16 cellular contexts compared by ENCODE assay signal in genomic region chr22:31269892-31270574, GRCh38. TPM values are rescaled to one million over a fixed set of nuclear protein-coding genes. Genes with fewer than 3 reads are reported as not detected.
DNase-seq lines count a peak whose midpoint lies in the region; ATAC-seq, FAIRE-seq and TF ChIP-seq lines count a peak whose summit lies in the region.
"Had no signal": no experiment of that assay in that cellular context is flagged by ENCODE, and none has a peak within 500 bp of the region (broad histone marks: within the 10 kb centered on the region; RNA-seq: fewer than 3 reads in every experiment).

No MANE protein-coding gene starts in this region.

- H3K27me3 Mint-ChIP-seq in astrocyte (ENCODE audit: low read depth, unreplicated experiment), result no peaks in the 10 kb centered on the region
- no peaks in the 10 kb centered on the region for H3K27me3 Mint-ChIP-seq in naive B cell

- no peaks in the 10 kb centered on the region for H3K9me3 ChIP-seq in astrocyte (ENCODE audit: insufficient read depth, low read depth, low read length)

- no peak for FAIRE-seq in astrocyte (lab: Jason Lieb, UNC)
- FAIRE-seq: K562 had no signal

- no peak overlapping the region for H3K4me2 ChIP-seq in astrocyte (ENCODE audit: low read length)

- TF ChIP-seq CTCF in C4-2B (conservative IDR thresholded peaks at IDR 0.05) (no peak), astrocyte (IDR thresholded peaks at IDR 0.05; ENCODE audit: insufficient read depth, low read depth, low read length) (no peak)

- H3K79me2 ChIP-seq in astrocyte (ENCODE audit: insufficient read depth, low read length), result no peaks in the 10 kb centered on the region

- H4K20me1 ChIP-seq in astrocyte (ENCODE audit: insufficient read depth, low read length), result peaks cover 23% of the 10 kb centered on the region

- ATAC-seq in naive B cell (ENCODE audit: low read depth in 2 of 2), result no peak
- ATAC-seq in HG02759 (IDR thresholded peaks at IDR 0.05; ENCODE audit: unreplicated experiment), result no peak
- ATAC-seq: K562 had no signal

- H3K4me3 ChIP-seq in H7 (ENCODE audit: insufficient read depth, low read depth, low read length), result no peak overlapping the region
- no peak overlapping the region for H3K4me3 ChIP-seq in astrocyte (ENCODE audit: insufficient read depth, low read depth, low read length)
- H3K4me3 ChIP-seq: K562 had no signal

- no peak overlapping the region for H3K4me3 Mint-ChIP-seq in astrocyte (ENCODE audit: unreplicated experiment)
- peak overlapping the region in 1 of 8 donors; percentile 72 for H3K4me3 Mint-ChIP-seq in naive B cell

- no peaks in the 10 kb centered on the region for H3K9me3 Mint-ChIP-seq in astrocyte (ENCODE audit: unreplicated experiment)
- no peaks in the 10 kb centered on the region for H3K9me3 Mint-ChIP-seq in naive B cell

- H3K4me1 ChIP-seq in astrocyte (ENCODE audit: insufficient read depth, low read length), result peaks cover 5% of the 10 kb centered on the region

- H3K4me1 Mint-ChIP-seq in astrocyte (ENCODE audit: low read depth, unreplicated experiment), result peaks cover 19% of the 10 kb centered on the region
- peaks cover 2 to 8% (median 8%) of the 10 kb centered on the region in 3 donors for H3K4me1 Mint-ChIP-seq in naive B cell

- H3K36me3 ChIP-seq in H7 (replicated peaks; ENCODE audit: control insufficient read depth, insufficient read depth, low read length), result peaks cover 20% of the 10 kb centered on the region
- H3K36me3 ChIP-seq in astrocyte (ENCODE audit: insufficient read depth, low read length), result peaks cover 31% of the 10 kb centered on the region

- no peak overlapping the region for H2AFZ ChIP-seq in astrocyte (ENCODE audit: low read depth, low read length)

- DNase-seq in H7 (peak; percentile 67), astrocyte (ENCODE audit: low read depth) (no peak), naive B cell (no peak), DMS 273 (lab: John Stamatoyannopoulos, UW; ENCODE audit: unreplicated experiment) (no peak), pons (ENCODE audit: low spot score) (no peak), KBM-7 (no peak)
- DNase-seq: activated gamma-delta T cell treated with Interleukin-2 at 50 U/mL for 16 hours; cerebellar nuclear complex; erythroblast; hypothalamus; midbrain; retina; stimulated activated CD4-positive, alpha-beta T cell treated with anti-CD3 and anti-CD28 coated beads, Interleukin-2, amount 100 ng/mL, for 48 hours had no signal

- H3K27ac ChIP-seq in C4-2B (peak overlapping the region; percentile 15), astrocyte (ENCODE audit: low read depth, low read length) (no peak overlapping the region)

- peaks cover 73% of the 10 kb centered on the region for H3K36me3 Mint-ChIP-seq in astrocyte (ENCODE audit: low read depth, unreplicated experiment)
- peaks cover 0 to 11% of the 10 kb centered on the region in 2 donors for H3K36me3 Mint-ChIP-seq in naive B cell

- peak overlapping the region; percentile 56 for H3K27ac Mint-ChIP-seq in astrocyte (ENCODE audit: unreplicated experiment)
- peak overlapping the region; percentile 16 to 55 (median 39) for H3K27ac Mint-ChIP-seq in naive B cell

- in situ Hi-C loops in KBM-7 (cut with MboI; ENCODE audit: low pct_unique_long_range_greater_than_20kb, low sequenced_read_pairs), result no loop called here

- H3K9ac ChIP-seq in astrocyte (ENCODE audit: low read length), result no peak overlapping the region

- no peaks in the 10 kb centered on the region for H3K27me3 ChIP-seq in H7 (ENCODE audit: control insufficient read depth, insufficient read depth, low read length)
- H3K27me3 ChIP-seq in astrocyte (ENCODE audit: insufficient read depth, low read length), result no peaks in the 10 kb centered on the region

RNA-seq across cellular contexts. Expression of gene PIK3IP1, which starts 22.3 kb away (rescaled TPM):
- total RNA-seq in H7 (2014; rRNA removed; shearing (Covaris generic)), result 0.76 and 3.9 TPM in 2 replicates
- total RNA-seq in astrocyte, result 21.4 and 22.3 TPM in 2 replicates
- 100 to 1,000 TPM; 107 to 235 (median 181) TPM for polyA plus RNA-seq in naive B cell (ENCODE audit: low read depth in 6 of 6)

RNA-seq across cellular contexts. Expression of gene LIMK2, which starts 57.9 kb away (rescaled TPM):
- 22.4 and 24.2 TPM in 2 replicates for total RNA-seq in H7 (2014; rRNA removed; shearing (Covaris generic))
- 128 and 136 TPM in 2 replicates for total RNA-seq in astrocyte
- polyA plus RNA-seq in naive B cell (ENCODE audit: low read depth in 6 of 6), result 10 to 100 TPM in 1 of 6 donors, 1 to 10 TPM in 5; 5.6 to 16.7 (median 9.2) TPM
